In the genomic region with DNA sequence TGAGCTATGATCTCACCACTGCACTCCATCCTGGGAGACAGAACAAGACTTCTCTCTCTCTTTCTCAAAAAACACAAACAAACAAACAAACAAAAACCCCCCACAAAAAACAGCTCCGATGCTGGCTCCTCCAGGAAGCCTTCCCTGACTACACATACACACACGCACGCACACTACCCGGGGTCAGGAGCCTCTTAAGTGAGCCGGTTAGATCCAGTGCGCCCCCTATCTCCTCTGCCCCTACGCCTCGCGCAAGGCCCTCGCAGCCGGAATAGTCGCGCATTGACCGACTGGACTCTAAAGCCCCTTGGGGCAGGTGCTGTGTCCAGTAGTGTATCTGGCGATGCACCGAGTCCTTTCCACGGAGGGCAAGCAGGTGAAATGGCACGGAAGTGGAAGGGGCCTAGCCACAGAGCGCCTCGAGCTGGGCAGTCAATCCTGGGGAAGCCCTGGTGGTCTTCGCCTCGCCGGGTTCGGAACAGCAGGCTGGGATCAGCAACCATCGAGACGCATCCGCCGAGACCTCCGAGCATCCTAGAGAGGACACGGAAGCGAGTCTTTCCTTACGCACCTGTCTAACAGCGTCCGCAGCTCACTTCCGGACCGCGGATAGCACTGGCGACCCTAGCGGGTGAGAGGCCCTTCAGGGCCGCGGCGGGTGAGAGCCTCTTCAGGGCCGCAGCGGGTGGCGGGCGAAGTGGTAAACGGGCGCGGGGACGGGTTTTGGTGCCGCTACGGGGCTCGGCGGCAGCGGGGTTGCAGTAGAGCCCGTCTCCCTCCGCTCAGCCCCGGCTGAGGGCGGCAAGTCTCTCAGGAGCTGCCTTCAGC, we compare ENCODE assay signal across 1 cellular context.
TF ChIP-seq lines count a peak whose summit lies in the region.

Gene ZSCAN25 (plus strand): TSS at position 588 of the 828 bp plus-strand sequence. CDS start 2,661 bp downstream, outside the sequence.

TF ChIP-seq in HepG2, 621 proteins besides CTCF, POLR2A, EP300 and RAD21 (continued from another document and continues in another):
- peak; percentile 100 for TF ChIP-seq ZNF574 (CRISPR knock-in tag; IDR thresholded peaks at IDR 0.05)
- TF ChIP-seq, protein P1, sequence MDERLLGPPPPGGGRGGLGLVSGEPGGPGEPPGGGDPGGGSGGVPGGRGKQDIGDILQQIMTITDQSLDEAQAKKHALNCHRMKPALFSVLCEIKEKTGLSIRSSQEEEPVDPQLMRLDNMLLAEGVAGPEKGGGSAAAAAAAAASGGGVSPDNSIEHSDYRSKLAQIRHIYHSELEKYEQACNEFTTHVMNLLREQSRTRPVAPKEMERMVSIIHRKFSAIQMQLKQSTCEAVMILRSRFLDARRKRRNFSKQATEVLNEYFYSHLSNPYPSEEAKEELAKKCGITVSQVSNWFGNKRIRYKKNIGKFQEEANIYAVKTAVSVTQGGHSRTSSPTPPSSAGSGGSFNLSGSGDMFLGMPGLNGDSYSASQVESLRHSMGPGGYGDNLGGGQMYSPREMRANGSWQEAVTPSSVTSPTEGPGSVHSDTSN (CRISPR knock-in tag; IDR thresholded peaks at IDR 0.05) = no peak
- TF ChIP-seq BCLAF1 (IDR thresholded peaks at IDR 0.05) = no peak
- TF ChIP-seq ZNF33A (CRISPR knock-in tag; IDR thresholded peaks at IDR 0.05; ENCODE audit: borderline replicate concordance) = peak; percentile 91; the same call in 1 of the 2 replicates
- no peak for TF ChIP-seq ZNF549 (CRISPR knock-in tag; IDR thresholded peaks at IDR 0.05)
- TF ChIP-seq TAF15 (IDR thresholded peaks at IDR 0.05; ENCODE audit: low read depth, low read length, poor library complexity, severe bottlenecking) = peak; percentile 81
- peak; percentile 91 for TF ChIP-seq ZNF350 (CRISPR knock-in tag; IDR thresholded peaks at IDR 0.05; ENCODE audit: borderline replicate concordance, low read depth)
- TF ChIP-seq IRF1 (CRISPR knock-in tag; IDR thresholded peaks at IDR 0.05; ENCODE audit: low read depth) = no peak
- TF ChIP-seq ZMYM4 (CRISPR knock-in tag; IDR thresholded peaks at IDR 0.05) = peak; percentile 94
- TF ChIP-seq SALL1 (CRISPR knock-in tag; IDR thresholded peaks at IDR 0.05) = peak; percentile 91
- peak; percentile 81; the same call in 1 of the 2 replicates for TF ChIP-seq ZFP1 (CRISPR knock-in tag; IDR thresholded peaks at IDR 0.05)
- TF ChIP-seq, protein P2, sequence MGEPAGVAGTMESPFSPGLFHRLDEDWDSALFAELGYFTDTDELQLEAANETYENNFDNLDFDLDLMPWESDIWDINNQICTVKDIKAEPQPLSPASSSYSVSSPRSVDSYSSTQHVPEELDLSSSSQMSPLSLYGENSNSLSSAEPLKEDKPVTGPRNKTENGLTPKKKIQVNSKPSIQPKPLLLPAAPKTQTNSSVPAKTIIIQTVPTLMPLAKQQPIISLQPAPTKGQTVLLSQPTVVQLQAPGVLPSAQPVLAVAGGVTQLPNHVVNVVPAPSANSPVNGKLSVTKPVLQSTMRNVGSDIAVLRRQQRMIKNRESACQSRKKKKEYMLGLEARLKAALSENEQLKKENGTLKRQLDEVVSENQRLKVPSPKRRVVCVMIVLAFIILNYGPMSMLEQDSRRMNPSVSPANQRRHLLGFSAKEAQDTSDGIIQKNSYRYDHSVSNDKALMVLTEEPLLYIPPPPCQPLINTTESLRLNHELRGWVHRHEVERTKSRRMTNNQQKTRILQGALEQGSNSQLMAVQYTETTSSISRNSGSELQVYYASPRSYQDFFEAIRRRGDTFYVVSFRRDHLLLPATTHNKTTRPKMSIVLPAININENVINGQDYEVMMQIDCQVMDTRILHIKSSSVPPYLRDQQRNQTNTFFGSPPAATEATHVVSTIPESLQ (CRISPR knock-in tag; conservative IDR thresholded peaks at IDR 0.05) = 0 out of 2 replicates have a peak, but pooled peaks have one; percentile 41
- peak; percentile 60; the same call in 1 of the 2 replicates for TF ChIP-seq ZNF264 (CRISPR knock-in tag; IDR thresholded peaks at IDR 0.05)
- no peak; the same call in 1 of the 2 replicates for TF ChIP-seq ZNF441 (CRISPR knock-in tag; IDR thresholded peaks at IDR 0.05; ENCODE audit: borderline replicate concordance)
- TF ChIP-seq, protein P3, sequence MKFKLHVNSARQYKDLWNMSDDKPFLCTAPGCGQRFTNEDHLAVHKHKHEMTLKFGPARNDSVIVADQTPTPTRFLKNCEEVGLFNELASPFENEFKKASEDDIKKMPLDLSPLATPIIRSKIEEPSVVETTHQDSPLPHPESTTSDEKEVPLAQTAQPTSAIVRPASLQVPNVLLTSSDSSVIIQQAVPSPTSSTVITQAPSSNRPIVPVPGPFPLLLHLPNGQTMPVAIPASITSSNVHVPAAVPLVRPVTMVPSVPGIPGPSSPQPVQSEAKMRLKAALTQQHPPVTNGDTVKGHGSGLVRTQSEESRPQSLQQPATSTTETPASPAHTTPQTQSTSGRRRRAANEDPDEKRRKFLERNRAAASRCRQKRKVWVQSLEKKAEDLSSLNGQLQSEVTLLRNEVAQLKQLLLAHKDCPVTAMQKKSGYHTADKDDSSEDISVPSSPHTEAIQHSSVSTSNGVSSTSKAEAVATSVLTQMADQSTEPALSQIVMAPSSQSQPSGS (CRISPR knock-in tag; IDR thresholded peaks at IDR 0.05) = peak; percentile 78; the same call in 1 of the 2 replicates
- TF ChIP-seq ZNF274 (CRISPR knock-in tag; IDR thresholded peaks at IDR 0.05) = peak; percentile 94
- TF ChIP-seq, protein P4, sequence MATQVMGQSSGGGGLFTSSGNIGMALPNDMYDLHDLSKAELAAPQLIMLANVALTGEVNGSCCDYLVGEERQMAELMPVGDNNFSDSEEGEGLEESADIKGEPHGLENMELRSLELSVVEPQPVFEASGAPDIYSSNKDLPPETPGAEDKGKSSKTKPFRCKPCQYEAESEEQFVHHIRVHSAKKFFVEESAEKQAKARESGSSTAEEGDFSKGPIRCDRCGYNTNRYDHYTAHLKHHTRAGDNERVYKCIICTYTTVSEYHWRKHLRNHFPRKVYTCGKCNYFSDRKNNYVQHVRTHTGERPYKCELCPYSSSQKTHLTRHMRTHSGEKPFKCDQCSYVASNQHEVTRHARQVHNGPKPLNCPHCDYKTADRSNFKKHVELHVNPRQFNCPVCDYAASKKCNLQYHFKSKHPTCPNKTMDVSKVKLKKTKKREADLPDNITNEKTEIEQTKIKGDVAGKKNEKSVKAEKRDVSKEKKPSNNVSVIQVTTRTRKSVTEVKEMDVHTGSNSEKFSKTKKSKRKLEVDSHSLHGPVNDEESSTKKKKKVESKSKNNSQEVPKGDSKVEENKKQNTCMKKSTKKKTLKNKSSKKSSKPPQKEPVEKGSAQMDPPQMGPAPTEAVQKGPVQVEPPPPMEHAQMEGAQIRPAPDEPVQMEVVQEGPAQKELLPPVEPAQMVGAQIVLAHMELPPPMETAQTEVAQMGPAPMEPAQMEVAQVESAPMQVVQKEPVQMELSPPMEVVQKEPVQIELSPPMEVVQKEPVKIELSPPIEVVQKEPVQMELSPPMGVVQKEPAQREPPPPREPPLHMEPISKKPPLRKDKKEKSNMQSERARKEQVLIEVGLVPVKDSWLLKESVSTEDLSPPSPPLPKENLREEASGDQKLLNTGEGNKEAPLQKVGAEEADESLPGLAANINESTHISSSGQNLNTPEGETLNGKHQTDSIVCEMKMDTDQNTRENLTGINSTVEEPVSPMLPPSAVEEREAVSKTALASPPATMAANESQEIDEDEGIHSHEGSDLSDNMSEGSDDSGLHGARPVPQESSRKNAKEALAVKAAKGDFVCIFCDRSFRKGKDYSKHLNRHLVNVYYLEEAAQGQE (IDR thresholded peaks at IDR 0.05; ENCODE audit: borderline replicate concordance in 1 of 2, low read depth in 1 of 2, low read length in 2 of 2) = peak in 1 of 2 experiments; percentile 57; a peak in 1 of 4 replicates
- TF ChIP-seq ZFP37 (CRISPR knock-in tag; IDR thresholded peaks at IDR 0.05; ENCODE audit: borderline replicate concordance) = no peak
- peak; percentile 94 for TF ChIP-seq YEATS4 (CRISPR knock-in tag; IDR thresholded peaks at IDR 0.05; ENCODE audit: borderline replicate concordance)
- no peak for TF ChIP-seq TERF1 (CRISPR knock-in tag; IDR thresholded peaks at IDR 0.05)
- TF ChIP-seq CREM (IDR thresholded peaks at IDR 0.05) = peak; percentile 86
- no peak for TF ChIP-seq CREM (CRISPR knock-in tag; IDR thresholded peaks at IDR 0.05)
- TF ChIP-seq ZNF430 (CRISPR knock-in tag; IDR thresholded peaks at IDR 0.05) = peak; percentile 45; the same call in 1 of the 2 replicates
- 0 out of 2 replicates have a peak, but pooled peaks have one; percentile 47 for TF ChIP-seq ZNF101 (CRISPR knock-in tag; IDR thresholded peaks at IDR 0.05; ENCODE audit: borderline replicate concordance, low read depth)
- peak; percentile 95 for TF ChIP-seq UBTF (CRISPR knock-in tag; IDR thresholded peaks at IDR 0.05)
- TF ChIP-seq ATF7 (IDR thresholded peaks at IDR 0.05) = no peak
- peak; percentile 89 for TF ChIP-seq ATF7 (CRISPR knock-in tag; IDR thresholded peaks at IDR 0.05)
- TF ChIP-seq, protein P5, sequence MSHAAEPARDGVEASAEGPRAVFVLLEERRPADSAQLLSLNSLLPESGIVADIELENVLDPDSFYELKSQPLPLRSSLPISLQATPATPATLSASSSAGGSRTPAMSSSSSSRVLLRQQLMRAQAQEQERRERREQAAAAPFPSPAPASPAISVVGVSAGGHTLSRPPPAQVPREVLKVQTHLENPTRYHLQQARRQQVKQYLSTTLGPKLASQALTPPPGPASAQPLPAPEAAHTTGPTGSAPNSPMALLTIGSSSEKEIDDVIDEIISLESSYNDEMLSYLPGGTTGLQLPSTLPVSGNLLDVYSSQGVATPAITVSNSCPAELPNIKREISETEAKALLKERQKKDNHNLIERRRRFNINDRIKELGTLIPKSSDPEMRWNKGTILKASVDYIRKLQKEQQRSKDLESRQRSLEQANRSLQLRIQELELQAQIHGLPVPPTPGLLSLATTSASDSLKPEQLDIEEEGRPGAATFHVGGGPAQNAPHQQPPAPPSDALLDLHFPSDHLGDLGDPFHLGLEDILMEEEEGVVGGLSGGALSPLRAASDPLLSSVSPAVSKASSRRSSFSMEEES (CRISPR knock-in tag; IDR thresholded peaks at IDR 0.05) = no peak; the same call in 1 of the 2 replicates
- TF ChIP-seq SP5 (CRISPR knock-in tag; IDR thresholded peaks at IDR 0.05; ENCODE audit: borderline replicate concordance, low read depth) = no peak
- TF ChIP-seq ELF1 (CRISPR knock-in tag; IDR thresholded peaks at IDR 0.05) = peak; percentile 97
